ENCODE assay signal across 7 cellular contexts in the genomic region with DNA sequence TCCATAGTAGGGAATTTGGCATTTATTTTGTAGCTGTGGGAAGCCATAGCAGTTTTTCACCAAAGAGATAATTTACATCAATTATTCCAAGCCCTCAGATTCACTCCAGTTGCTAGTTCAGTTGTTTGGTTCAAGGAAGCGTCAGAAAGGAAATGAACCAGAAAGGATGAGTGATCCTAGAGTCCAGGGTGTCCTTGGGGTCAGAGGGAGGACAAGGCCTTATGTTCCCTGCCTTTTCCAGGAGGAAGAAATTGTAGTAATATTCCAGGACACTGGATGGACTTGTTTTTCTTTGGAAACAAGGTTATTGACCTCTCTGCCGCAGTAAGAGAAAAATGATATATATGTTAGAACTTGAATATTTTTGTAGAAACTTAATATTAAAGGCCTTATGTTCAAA.
"Had no signal": no experiment of that assay in that cellular context is flagged by ENCODE, and none has a peak within 500 bp of the region (broad histone marks: within the 10 kb centered on the region; RNA-seq: fewer than 3 reads in every experiment).

No MANE protein-coding gene starts in this region.

- H3K4me3 Mint-ChIP-seq: HFFc6 had no signal

- DNase-seq: GM23248, GOT3, H7, HFFc6, IMR-90 had no signal

- H3K4me1 ChIP-seq: HAP-1 had no signal

- H3K27ac ChIP-seq: GM23248, HL-60 had no signal

- H3K9me3 ChIP-seq: HAP-1 had no signal

- H3K4me3 ChIP-seq: GM23248, HAP-1 had no signal

- H3K27ac Mint-ChIP-seq: HFFc6 had no signal

- H3K36me3 ChIP-seq: HAP-1 had no signal
